Comparison of ENCODE assay signal across 32 cellular contexts in the genomic region with DNA sequence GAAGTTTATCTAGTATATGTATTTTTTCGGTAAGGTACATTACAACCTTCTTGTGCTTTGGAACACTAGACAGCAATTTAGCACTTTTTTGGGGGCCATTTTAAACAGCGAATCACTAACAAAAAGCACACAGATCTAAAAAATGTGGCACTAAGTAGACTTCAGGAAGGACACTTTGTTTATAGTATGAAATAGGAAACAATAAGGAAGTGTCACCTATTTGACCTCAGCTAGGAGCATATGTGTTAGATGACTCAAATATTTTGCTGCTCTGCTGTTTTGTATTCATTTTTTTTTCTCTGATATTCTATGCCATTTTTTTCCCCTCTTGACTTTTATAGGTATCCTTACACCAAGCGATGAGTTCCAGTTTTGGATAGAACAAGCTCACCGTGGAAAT.
"Had no signal": no experiment of that assay in that cellular context is flagged by ENCODE, and none has a peak within 500 bp of the region (broad histone marks: within the 10 kb centered on the region; RNA-seq: fewer than 3 reads in every experiment).

No MANE protein-coding gene starts in this region.

- H3K27ac ChIP-seq: left lung, lower lobe of right lung, neural progenitor cell, neutrophil, parathyroid adenoma, psoas muscle, right atrium auricular region, right lobe of liver, thyroid gland, transverse colon, upper lobe of left lung, vagina had no signal

- H3K9ac ChIP-seq: neural progenitor cell, parathyroid adenoma had no signal

- H3K36me3 Mint-ChIP-seq: naive B cell; natural killer cell; stimulated activated memory B cell treated with anti-CD40 and anti-IgM and Interleukin-4, amounts not matched to agents 10 μg/mL and 1 μg/mL and 100 μg/mL, for 72 hours had no signal

- H3K79me2 ChIP-seq: parathyroid adenoma had no signal

- H3K4me1 ChIP-seq: parathyroid adenoma, psoas muscle, right lobe of liver had no signal

- H3K4me3 Mint-ChIP-seq: immature natural killer cell; mesothelial cell of epicardium; naive B cell; natural killer cell; nephron progenitor cell; neural progenitor cell; stimulated activated memory B cell treated with anti-CD40 and anti-IgM and Interleukin-4, amounts not matched to agents 10 μg/mL and 1 μg/mL and 100 μg/mL, for 72 hours; stimulated activated naive CD8-positive, alpha-beta T cell treated with anti-CD3 and anti-CD28 coated beads, Interleukin-15, amount 100 ng/mL, for 72 hours had no signal

- H3K36me3 ChIP-seq: left lung, neutrophil, right atrium auricular region, right lobe of liver, thyroid gland, transverse colon had no signal

- H3K4me2 ChIP-seq: neural progenitor cell, smooth muscle cell had no signal

- H3K9me3 Mint-ChIP-seq: immature natural killer cell; naive B cell; natural killer cell; nephron progenitor cell; neural progenitor cell; stimulated activated memory B cell treated with anti-CD40 and anti-IgM and Interleukin-4, amounts not matched to agents 10 μg/mL and 1 μg/mL and 100 μg/mL, for 72 hours; stimulated activated naive CD8-positive, alpha-beta T cell treated with anti-CD3 and anti-CD28 coated beads, Interleukin-15, amount 100 ng/mL, for 72 hours had no signal

- H3K27me3 Mint-ChIP-seq: naive B cell; stimulated activated memory B cell treated with anti-CD40 and anti-IgM and Interleukin-4, amounts not matched to agents 10 μg/mL and 1 μg/mL and 100 μg/mL, for 72 hours; stimulated activated naive CD8-positive, alpha-beta T cell treated with anti-CD3 and anti-CD28 coated beads, Interleukin-15, amount 100 ng/mL, for 72 hours had no signal

- H2AFZ ChIP-seq: neural progenitor cell, parathyroid adenoma had no signal

- H3K9me3 ChIP-seq: left lung, lower lobe of right lung, neutrophil, psoas muscle, right atrium auricular region, right lobe of liver, thyroid gland, transverse colon, upper lobe of left lung, vagina had no signal

- H3K4me1 Mint-ChIP-seq: stimulated activated memory B cell treated with anti-CD40 and anti-IgM and Interleukin-4, amounts not matched to agents 10 μg/mL and 1 μg/mL and 100 μg/mL, for 72 hours had no signal

- FAIRE-seq: islet of Langerhans, kidney had no signal

- DNase-seq: hypothalamus; immature natural killer cell; kidney; left colon; left lung; lower lobe of right lung; mesendoderm; naive B cell; natural killer cell; nephron progenitor cell; occipital lobe; psoas muscle; right lobe of liver; stimulated activated CD4-positive, alpha-beta T cell treated with anti-CD3 and anti-CD28 coated beads, Interleukin-1b, Interleukin-23, amount 100 ng/mL, for 48 hours; stimulated activated CD4-positive, alpha-beta T cell treated with anti-CD3 and anti-CD28 coated beads, Interleukin-2, amount 100 ng/mL, for 48 hours; stimulated activated CD4-positive, alpha-beta T cell treated with anti-CD3 and anti-CD28 coated beads, Interleukin-4, amount 100 ng/mL, for 4 hours; stimulated activated CD8-positive, alpha-beta memory T cell treated with anti-CD3 and anti-CD28 coated beads, Interleukin-4, amount 100 ng/mL, for 48 hours; stimulated activated naive CD4-positive, alpha-beta T cell treated with Interleukin-2 at 50 U/mL for 16 hours; stimulated activated naive CD8-positive, alpha-beta T cell treated with anti-CD3 and anti-CD28 coated beads, Interleukin-15, amount 100 ng/mL, for 72 hours; substantia nigra; thyroid gland; transverse colon; upper lobe of left lung had no signal

- H3K4me3 ChIP-seq: left lung, lower lobe of right lung, neural progenitor cell, psoas muscle, right atrium auricular region, right lobe of liver, smooth muscle cell, thyroid gland, transverse colon, upper lobe of left lung, vagina had no signal

- H3K27ac Mint-ChIP-seq: immature natural killer cell; mesothelial cell of epicardium; naive B cell; natural killer cell; nephron progenitor cell; neural progenitor cell; stimulated activated memory B cell treated with anti-CD40 and anti-IgM and Interleukin-4, amounts not matched to agents 10 μg/mL and 1 μg/mL and 100 μg/mL, for 72 hours; stimulated activated naive CD8-positive, alpha-beta T cell treated with anti-CD3 and anti-CD28 coated beads, Interleukin-15, amount 100 ng/mL, for 72 hours had no signal

- ATAC-seq: left colon; left lung; lower lobe of right lung; natural killer cell; psoas muscle; right lobe of liver; stimulated activated memory B cell treated with anti-CD40 and anti-IgM and Interleukin-4, amounts not matched to agents 10 μg/mL and 1 μg/mL and 100 μg/mL, for 72 hours; stimulated activated naive CD8-positive, alpha-beta T cell treated with anti-CD3 and anti-CD28 coated beads, Interleukin-15, amount 100 ng/mL, for 72 hours had no signal

- H3K27me3 ChIP-seq: left lung, neural progenitor cell, right atrium auricular region, right lobe of liver, thyroid gland, transverse colon, upper lobe of left lung, vagina had no signal
